Comparison of ENCODE assay signal across 11 cellular contexts in the genomic region with DNA sequence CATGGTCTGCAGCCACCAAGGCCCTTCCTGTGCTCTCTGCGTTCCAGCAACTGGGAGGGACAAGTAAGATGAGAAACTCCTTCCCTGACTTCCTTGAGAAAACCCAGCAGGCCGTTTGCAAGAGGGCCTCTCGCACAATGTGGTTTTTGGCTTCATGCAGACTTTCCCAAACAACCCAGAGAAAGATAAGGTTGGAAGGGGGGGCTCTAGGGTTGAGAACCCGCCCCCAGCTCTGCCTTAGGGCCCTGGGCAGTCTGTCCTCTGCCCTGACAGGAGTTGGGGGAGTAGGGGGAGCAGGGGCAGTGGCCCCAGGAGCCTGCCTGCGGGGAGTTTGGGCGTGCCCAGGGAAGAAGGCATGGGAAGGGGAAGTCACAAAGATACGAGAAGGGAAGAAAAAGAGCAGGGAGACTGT.
DNase-seq lines count a peak whose midpoint lies in the region; ATAC-seq and TF ChIP-seq lines count a peak whose summit lies in the region.
"Had no signal": no experiment of that assay in that cellular context is flagged by ENCODE, and none has a peak within 500 bp of the region (broad histone marks: within the 10 kb centered on the region; RNA-seq: fewer than 3 reads in every experiment).

No MANE protein-coding gene starts in this region.

- H3K27me3 Mint-ChIP-seq in activated CD8-positive, alpha-beta T cell treated with anti-CD3 and anti-CD28 coated beads for 36 hours, result no peaks in the 10 kb centered on the region

- H3K27me3 ChIP-seq in HUES64 (ENCODE audit: insufficient read depth, low read length) (no peaks in the 10 kb centered on the region), layer of hippocampus (ENCODE audit: control insufficient read depth, insufficient read depth, low read length) (no peaks in the 10 kb centered on the region), skeletal muscle tissue (ENCODE audit: control insufficient read depth in 3 of 3, insufficient read depth in 3 of 3, low read length in 3 of 3) (no peaks in the 10 kb centered on the region)

- whole genome bisulfite sequencing in HUES64, result 27% methylated on average over 7 of the region's 7 CpGs

- no peak overlapping the region for H3K27ac Mint-ChIP-seq in activated CD8-positive, alpha-beta T cell treated with anti-CD3 and anti-CD28 coated beads for 36 hours

- intact Hi-C loops in activated CD8-positive, alpha-beta T cell treated with anti-CD3 and anti-CD28 coated beads for 36 hours (cut with micrococcal nuclease), result no loop called here

- no peaks in the 10 kb centered on the region for H3K9me3 Mint-ChIP-seq in activated CD8-positive, alpha-beta T cell treated with anti-CD3 and anti-CD28 coated beads for 36 hours

- H3K4me3 Mint-ChIP-seq in activated CD8-positive, alpha-beta T cell treated with anti-CD3 and anti-CD28 coated beads for 36 hours, result no peak overlapping the region

- H3K9me3 ChIP-seq in HUES64 (ENCODE audit: insufficient read depth, low read depth, low read length), result no peaks in the 10 kb centered on the region
- no peaks in the 10 kb centered on the region for H3K9me3 ChIP-seq in skeletal muscle tissue (ENCODE audit: control insufficient read depth in 3 of 3, low read length in 3 of 3)

- POLR2A ChIA-PET in activated CD8-positive, alpha-beta T cell treated with anti-CD3 and anti-CD28 coated beads for 36 hours (lab: Charles Lee), result interaction anchor here (1.5 kb wide), 1 partner anchor 9 kb away, joined by 3 read pairs; no protein-coding TSS in a partner anchor

- H3K36me3 ChIP-seq in HUES64 (ENCODE audit: insufficient read depth, low read length) (peaks cover 4% of the 10 kb centered on the region; the same call in 1 of the 2 replicates), skeletal muscle tissue (ENCODE audit: control insufficient read depth in 3 of 3, insufficient read depth in 3 of 3, low read length in 3 of 3) (peaks cover 0 to 3% (median 0%) of the 10 kb centered on the region in 3 donors)

- DNase-seq in caudate nucleus (lab: John Stamatoyannopoulos, UW), result no peak
- no peak for DNase-seq in NCI-H774 (lab: John Stamatoyannopoulos, UW)
- no peak for DNase-seq in activated CD8-positive, alpha-beta T cell treated with anti-CD3 and anti-CD28 coated beads for 36 hours
- DNase-seq in NCI-H128 (lab: John Stamatoyannopoulos, UW; ENCODE audit: unreplicated experiment), result no peak
- DNase-seq in glomerular visceral epithelial cell (ENCODE audit: extremely low spot score), result no peak
- DNase-seq: effector CD4-positive, alpha-beta T cell; NCI-H2081 treated with DMSO at 0.1 percent for 48 hours had no signal

- H3K4me3 ChIP-seq in HUES64 (ENCODE audit: low read length) (no peak overlapping the region), skeletal muscle tissue (ENCODE audit: low read length in 3 of 3) (no peak overlapping the region)

- H3K9ac ChIP-seq in HUES64 (ENCODE audit: low read depth, low read length) (0 out of 2 replicates have a peak overlapping the region, but pooled peaks have one; percentile 34), skeletal muscle tissue (ENCODE audit: low read depth in 1 of 3, low read length in 3 of 3) (no peak overlapping the region)

- peaks cover 25% of the 10 kb centered on the region for H3K4me1 ChIP-seq in HUES64 (ENCODE audit: insufficient read depth, low read length)
- peaks cover 18 to 24% (median 23%) of the 10 kb centered on the region in 3 donors for H3K4me1 ChIP-seq in skeletal muscle tissue (ENCODE audit: control insufficient read depth in 3 of 3, insufficient read depth in 3 of 3, low read length in 3 of 3)

- no peaks in the 10 kb centered on the region for H3K36me3 Mint-ChIP-seq in activated CD8-positive, alpha-beta T cell treated with anti-CD3 and anti-CD28 coated beads for 36 hours (ENCODE audit: low read depth)

- TF ChIP-seq CTCF in activated CD8-positive, alpha-beta T cell treated with anti-CD3 and anti-CD28 coated beads for 36 hours (IDR thresholded peaks at IDR 0.05), result no peak

- no peak for ATAC-seq in activated CD8-positive, alpha-beta T cell treated with anti-CD3 and anti-CD28 coated beads for 36 hours

- H3K4me1 Mint-ChIP-seq in activated CD8-positive, alpha-beta T cell treated with anti-CD3 and anti-CD28 coated beads for 36 hours (ENCODE audit: low read depth), result peaks cover 37% of the 10 kb centered on the region

- CTCF ChIA-PET in activated CD8-positive, alpha-beta T cell treated with anti-CD3 and anti-CD28 coated beads for 36 hours (lab: Charles Lee), result interaction anchor here (0.9 to 1.5 kb wide), 2 partner anchors 18 to 191 kb away, joined by 3 read pairs; no protein-coding TSS in a partner anchor

- peak overlapping the region; percentile 57; the same call in 1 of the 2 replicates for H3K27ac ChIP-seq in HUES64 (ENCODE audit: low read depth, low read length)
- H3K27ac ChIP-seq in caudate nucleus (ENCODE audit: low read depth, low read length), result peak overlapping the region; percentile 69
- H3K27ac ChIP-seq in layer of hippocampus (ENCODE audit: low read depth, low read length), result peak overlapping the region; percentile 49
- H3K27ac ChIP-seq in skeletal muscle tissue (ENCODE audit: low read depth, low read length), result peak overlapping the region; percentile 3
- H3K27ac ChIP-seq: C4-2B had no signal

Comparison
In these comparisons a context has a peak if more than half of its experiments do, and no peak if none do; other contexts are left out.
1. H3K27ac ChIP-seq: peak in every context shown above with its lines; median percentile 69 in caudate nucleus; 57 in HUES64; 49 in layer of hippocampus; 3 in skeletal muscle tissue.